8 cellular contexts compared by ENCODE assay signal in genomic region chr2:230956827-230957755, GRCh38. TPM values are rescaled to one million over a fixed set of nuclear protein-coding genes. Genes with fewer than 3 reads are reported as not detected.
DNase-seq lines count a peak whose midpoint lies in the region; ATAC-seq, FAIRE-seq and TF ChIP-seq lines count a peak whose summit lies in the region.

No MANE protein-coding gene starts in this region.

- H3K27me3 ChIP-seq in adrenal gland (no peaks in the 10 kb centered on the region), iPS DF 6.9 (ENCODE audit: control insufficient read depth, insufficient read depth, low read length) (no peaks in the 10 kb centered on the region; the same call in 1 of the 2 replicates), small intestine (ENCODE audit: control insufficient read depth in 2 of 2, insufficient read depth in 2 of 2, low read length in 2 of 2) (peaks cover 0 to 5% of the 10 kb centered on the region in 2 donors)

- no peak for FAIRE-seq in small intestine (lab: Jason Lieb, UNC)

- no peak for TF ChIP-seq CTCF in adrenal gland (IDR thresholded peaks at IDR 0.05)

- H3K9me3 ChIP-seq in adrenal gland (replicated peaks in 1 of 3) (no peaks in the 10 kb centered on the region), iPS DF 6.9 (ENCODE audit: control insufficient read depth, insufficient read depth, low read length) (no peaks in the 10 kb centered on the region), small intestine (ENCODE audit: control insufficient read depth, low read depth) (no peaks in the 10 kb centered on the region)

- no peaks in the 10 kb centered on the region for H3K36me3 ChIP-seq in adrenal gland (replicated peaks in 1 of 2)
- H3K36me3 ChIP-seq in iPS DF 6.9 (ENCODE audit: control insufficient read depth, insufficient read depth, low read length) = no peaks in the 10 kb centered on the region
- H3K36me3 ChIP-seq in small intestine (ENCODE audit: control insufficient read depth in 2 of 2, insufficient read depth in 2 of 2, low read length in 2 of 2) = no peaks in the 10 kb centered on the region

- peak; percentile 58 for DNase-seq in 8988T
- peak; percentile 28 for DNase-seq in NCI-H345 (lab: John Stamatoyannopoulos, UW)
- DNase-seq in adrenal gland = peak; percentile 29 to 61 (median 55)
- DNase-seq in iPS DF 6.9 (ENCODE audit: low read depth, low spot score) = no peak
- peak; percentile 49 for DNase-seq in small intestine
- DNase-seq in NCI-H1092 (lab: John Stamatoyannopoulos, UW) = no peak

- WGBS in adrenal gland, 4 donors = 13 to 21% (median 15%) methylated on average over 32 to 43 of the region's 43 CpGs
- WGBS in iPS DF 6.9 (ENCODE audit: insufficient coverage, insufficient read length) = no CpG with 5 or more reads among the region's 43 CpGs
- WGBS in small intestine, 3 donors = 5 to 10% (median 6%) methylated on average over 36 to 43 of the region's 43 CpGs

- H3K27ac ChIP-seq in adrenal gland = no peak overlapping the region
- H3K27ac ChIP-seq in iPS DF 6.9 (ENCODE audit: low read length) = no peak overlapping the region
- H3K27ac ChIP-seq in small intestine (ENCODE audit: low read depth in 1 of 2, low read length in 1 of 2) = no peak overlapping the region

- TF ChIP-seq POLR2A in adrenal gland (IDR thresholded peaks at IDR 0.05) = no peak

- intact Hi-C loops in adrenal gland (cut with DNase I) = no loop called here

- peak overlapping the region in 2 of 4 donors; percentile 6 to 37 for H3K4me3 ChIP-seq in adrenal gland
- H3K4me3 ChIP-seq in iPS DF 6.9 (ENCODE audit: low read length) = peak overlapping the region; percentile 9; the same call in 1 of the 2 replicates
- peak overlapping the region; percentile 21 to 24 for H3K4me3 ChIP-seq in small intestine (ENCODE audit: low read depth in 1 of 2, low read length in 2 of 2)

- peaks cover 5 to 8% of the 10 kb centered on the region in 2 donors for H3K4me1 ChIP-seq in adrenal gland (replicated peaks in 1 of 2)
- H3K4me1 ChIP-seq in iPS DF 6.9 (ENCODE audit: control insufficient read depth, insufficient read depth, low read length) = no peaks in the 10 kb centered on the region
- no peaks in the 10 kb centered on the region for H3K4me1 ChIP-seq in small intestine (ENCODE audit: control insufficient read depth in 2 of 2, insufficient read depth in 1 of 2, low read depth in 1 of 2, low read length in 1 of 2)

- peak; percentile 76 for ATAC-seq in GM18498 (IDR thresholded peaks at IDR 0.05; ENCODE audit: unreplicated experiment)
- peak; percentile 61 for ATAC-seq in HG02759 (IDR thresholded peaks at IDR 0.05; ENCODE audit: unreplicated experiment)

RNA-seq across cellular contexts. Expression of gene GPR55, which starts 32.0 kb away (rescaled TPM):
- total RNA-seq in adrenal gland = under 1 TPM in 3 of 8 donors, not detected in 5; 0.08 to 0.18 (median 0.14) TPM
- under 1 TPM in 2 of 3 donors, not detected in 1; 0.07 to 0.24 TPM for polyA plus RNA-seq in adrenal gland
- polyA plus RNA-seq in small intestine = 1 to 10 TPM in 1 of 3 donors, under 1 TPM in 2; 0.22 to 1.6 (median 0.42) TPM

RNA-seq across cellular contexts. Expression of gene SPATA3, which starts 38.8 kb away (rescaled TPM):
- not detected for total RNA-seq in adrenal gland
- polyA plus RNA-seq in adrenal gland (not detected), small intestine (not detected)

Comparison
In these comparisons a context has a peak if more than half of its experiments do, and no peak if none do; other contexts are left out.
1. DNase-seq: peak in 8988T (single experiment), NCI-H345 (single experiment), adrenal gland (7 of 7) and small intestine (single experiment); none in iPS DF 6.9 (single experiment) and NCI-H1092 (single experiment).